Comparison of ENCODE assay signal across 35 cellular contexts in genomic region chr1:12038356-12039140, GRCh38. TPM values are rescaled to one million over a fixed set of nuclear protein-coding genes. Genes with fewer than 3 reads are reported as not detected.
DNase-seq lines count a peak whose midpoint lies in the region; ATAC-seq, FAIRE-seq and TF ChIP-seq lines count a peak whose summit lies in the region.
"Had no signal": no experiment of that assay in that cellular context is flagged by ENCODE, and none has a peak within 500 bp of the region (broad histone marks: within the 10 kb centered on the region; RNA-seq: fewer than 3 reads in every experiment).

No MANE protein-coding gene starts in this region.

- H3K23ac ChIP-seq in IMR-90 (ENCODE audit: low read depth, low read length), result no peak overlapping the region

- CTCF ChIA-PET in IMR-90 (lab: Yijun Ruan, JAX), result no interaction called here

- no peaks in the 10 kb centered on the region for H3F3A ChIP-seq in GM23338 (replicated peaks; ENCODE audit: low read depth)

- H3K36me3 ChIP-seq in IMR-90 (ENCODE audit: control insufficient read depth, insufficient read depth, low read length) (no peaks in the 10 kb centered on the region), small intestine (ENCODE audit: control insufficient read depth in 2 of 2, insufficient read depth in 2 of 2, low read length in 2 of 2) (no peaks in the 10 kb centered on the region), GM23338 (ENCODE audit: insufficient read depth) (no peaks in the 10 kb centered on the region)
- H3K36me3 ChIP-seq: colonic mucosa, HAP-1, right lobe of liver had no signal

- H3K27me3 ChIP-seq in IMR-90 (ENCODE audit: control insufficient read depth, insufficient read depth, low read length) (peaks cover 13% of the 10 kb centered on the region; the same call in 1 of the 2 replicates), small intestine (ENCODE audit: control insufficient read depth in 2 of 2, insufficient read depth in 2 of 2, low read length in 2 of 2) (peaks cover 0 to 2% of the 10 kb centered on the region in 2 donors), GM23338 (ENCODE audit: insufficient read depth) (no peaks in the 10 kb centered on the region)
- H3K27me3 ChIP-seq: colonic mucosa, right lobe of liver had no signal

- H3K27ac ChIP-seq in IMR-90 (ENCODE audit: insufficient read depth, low read length), result no peak overlapping the region
- no peak overlapping the region for H3K27ac ChIP-seq in caudate nucleus (ENCODE audit: low read depth, low read length)
- H3K27ac ChIP-seq in small intestine (ENCODE audit: low read depth in 1 of 2, low read length in 1 of 2), result no peak overlapping the region
- H3K27ac ChIP-seq in GM23338 (ENCODE audit: low read depth), result no peak overlapping the region
- H3K27ac ChIP-seq: 22Rv1, colonic mucosa, epithelial cell of prostate, right lobe of liver, SK-N-MC had no signal

- H3K9ac ChIP-seq in IMR-90 (ENCODE audit: low read depth, low read length), result no peak overlapping the region

- intact Hi-C loops in IMR-90 (cut with micrococcal nuclease), result no loop called here

- no peaks in the 10 kb centered on the region for H3K9me2 ChIP-seq in GM23338 (ENCODE audit: insufficient read depth)

- no peak overlapping the region for H3K4me2 ChIP-seq in IMR-90 (ENCODE audit: low read depth, low read length)
- H3K4me2 ChIP-seq in GM23338, result no peak overlapping the region

- dilution Hi-C loops in IMR-90 (cut with HindIII; ENCODE audit: low sequenced_read_pairs, unreplicated experiment), result no loop called here

- no peak overlapping the region for H3K14ac ChIP-seq in IMR-90 (replicated peaks; ENCODE audit: low read depth, low read length)

- WGBS in IMR-90 (ENCODE audit: extremely low coverage in 2 of 2, insufficient read length in 1 of 2), 2 experiments, result 62% methylated on average over 7 of the region's 17 CpGs; no CpG with 5 or more reads in 1 of the 2 experiments
- 70 to 72% (median 71%) methylated on average over 17 of the region's 17 CpGs for WGBS in small intestine, 3 donors

- no peak overlapping the region for H2BK120ac ChIP-seq in IMR-90 (ENCODE audit: low read depth, low read length)

- no peak overlapping the region for H3K4ac ChIP-seq in IMR-90 (ENCODE audit: low read depth, low read length)

- TF ChIP-seq RAD21 in IMR-90 (IDR thresholded peaks at IDR 0.05; ENCODE audit: low read length), result no peak

- H4K91ac ChIP-seq in IMR-90 (ENCODE audit: insufficient read depth, low read depth, low read length), result no peak overlapping the region

- H2BK5ac ChIP-seq in IMR-90 (ENCODE audit: low read depth, low read length, poor library complexity, severe bottlenecking), result no peak overlapping the region

- H3K9me1 ChIP-seq in IMR-90 (ENCODE audit: insufficient read depth, low read length), result no peaks in the 10 kb centered on the region

- ATAC-seq in IMR-90 (ENCODE audit: low read depth) (no peak), GM23338 (no peak)
- ATAC-seq: mucosa of descending colon, T-helper 17 cell had no signal

- H4K5ac ChIP-seq in IMR-90 (ENCODE audit: low read depth, low read length), result no peak overlapping the region

- no peak overlapping the region for H2BK15ac ChIP-seq in IMR-90 (ENCODE audit: low read depth, low read length)

- no peak overlapping the region for H2AK9ac ChIP-seq in IMR-90 (replicated peaks; ENCODE audit: low read depth, low read length, poor library complexity)

- H3K36me3 Mint-ChIP-seq in GM23338 (ENCODE audit: low read depth), result no peaks in the 10 kb centered on the region

- DNase-seq in DMS 273 (lab: John Stamatoyannopoulos, UW; ENCODE audit: unreplicated experiment), result peak; percentile 27
- no peak for DNase-seq in DMS 273 treated with DMSO at 0.1 percent for 48 hours (lab: John Stamatoyannopoulos, UW)
- DNase-seq in IMR-90, result no peak
- DNase-seq in caudate nucleus (lab: John Stamatoyannopoulos, UW), result peak in 36 of 61 donors; percentile 10 to 85 (median 40)
- DNase-seq in putamen (ENCODE audit: low spot score), result peak; percentile 56
- no peak for DNase-seq in DMS114 treated with DMSO at 0.1 percent for 48 hours (lab: John Stamatoyannopoulos, UW; ENCODE audit: unreplicated experiment)
- DNase-seq in small intestine, result no peak
- DNase-seq in GM23338 (ENCODE audit: low spot score), result no peak
- DNase-seq: activated CD4-positive, alpha-beta T cell treated with anti-CD3 and anti-CD28 coated beads for 4 hours; activated naive CD4-positive, alpha-beta T cell treated with anti-CD3 and anti-CD28 coated beads for 36 hours; activated T-cell treated with anti-CD3 and anti-CD28 coated beads, Interleukin-2, amount 50 U/mL, for 1 hour; amygdala; CD4-positive, alpha-beta T cell; colonic mucosa; effector CD8-positive, alpha-beta T cell; MM.1S; NCI-H1417 treated with DMSO at 0.1 percent for 48 hours; NCI-H2081; NCI-H2227 treated with DMSO at 0.1 percent for 48 hours; right lobe of liver; RPMI8226; stimulated activated CD4-positive, alpha-beta T cell treated with anti-CD3 and anti-CD28 coated beads, Interleukin-12 subunit alpha, Interleukin-12 subunit beta, amount 100 ng/mL, for 4 hours; stimulated activated CD4-positive, alpha-beta T cell treated with anti-CD3 and anti-CD28 coated beads, Interleukin-4, amount 100 ng/mL, for 24 hours; stimulated activated naive CD4-positive, alpha-beta T cell treated with Interleukin-2 at 50 U/mL for 16 hours; T-helper 17 cell had no signal

- H3K4me1 ChIP-seq in IMR-90 (ENCODE audit: control insufficient read depth, insufficient read depth, low read length) (peaks cover 4% of the 10 kb centered on the region), small intestine (ENCODE audit: control insufficient read depth in 2 of 2, insufficient read depth in 1 of 2, low read depth in 1 of 2, low read length in 1 of 2) (no peaks in the 10 kb centered on the region), GM23338 (ENCODE audit: insufficient read depth) (no peaks in the 10 kb centered on the region)
- H3K4me1 ChIP-seq: colonic mucosa, HAP-1, right lobe of liver had no signal

- no peak overlapping the region for H2AK5ac ChIP-seq in IMR-90 (ENCODE audit: low read depth, low read length)

- no peak overlapping the region for H3K56ac ChIP-seq in IMR-90 (ENCODE audit: extremely low read depth, insufficient read depth, low read length)

- peak overlapping the region; percentile 23 for H2AFZ ChIP-seq in IMR-90 (replicated peaks; ENCODE audit: low read length, poor library complexity)
- no peak overlapping the region for H2AFZ ChIP-seq in GM23338

- H3K18ac ChIP-seq in IMR-90 (ENCODE audit: low read depth, low read length), result no peak overlapping the region

- H3K27ac Mint-ChIP-seq in GM23338, result no peak overlapping the region
- H3K27ac Mint-ChIP-seq: activated naive CD4-positive, alpha-beta T cell treated with anti-CD3 and anti-CD28 coated beads for 36 hours; CD4-positive, alpha-beta T cell; T-helper 17 cell had no signal

- H3K9me3 ChIP-seq in IMR-90 (ENCODE audit: control insufficient read depth, insufficient read depth, low read length) (no peaks in the 10 kb centered on the region), small intestine (ENCODE audit: control insufficient read depth, low read depth) (no peaks in the 10 kb centered on the region)
- H3K9me3 ChIP-seq: colonic mucosa, HAP-1, mucosa of descending colon, right lobe of liver had no signal

- POLR2A ChIA-PET in IMR-90 (lab: Charles Lee; ENCODE audit: unreplicated experiment), result no interaction called here

- 0 out of 2 replicates have a peak, but pooled peaks cover 3% of the 10 kb centered on the region for H4K20me1 ChIP-seq in IMR-90 (ENCODE audit: insufficient read depth, low read length)
- H4K20me1 ChIP-seq in GM23338 (replicated peaks; ENCODE audit: insufficient read depth), result no peaks in the 10 kb centered on the region; the same call in 1 of the 2 replicates

- H4K8ac ChIP-seq in IMR-90 (ENCODE audit: low read depth in 2 of 2, low read length in 2 of 2), result no peak overlapping the region

- H3K4me3 ChIP-seq in IMR-90 (ENCODE audit: insufficient read depth, low read depth, low read length) (no peak overlapping the region), small intestine (ENCODE audit: low read depth in 1 of 2, low read length in 2 of 2) (no peak overlapping the region), GM23338 (no peak overlapping the region)
- H3K4me3 ChIP-seq: colonic mucosa, HAP-1, mucosa of descending colon, right lobe of liver, SK-N-MC had no signal

- in situ Hi-C loops in IMR-90 (cut with MboI; ENCODE audit: low sequenced_read_pairs), result no loop called here

- peaks cover 4% of the 10 kb centered on the region; the same call in 1 of the 3 replicates for H3K9me3 Mint-ChIP-seq in GM23338
- H3K9me3 Mint-ChIP-seq: activated naive CD4-positive, alpha-beta T cell treated with anti-CD3 and anti-CD28 coated beads for 36 hours; CD4-positive, alpha-beta T cell had no signal

- no peak overlapping the region for H2BK20ac ChIP-seq in IMR-90 (ENCODE audit: low read depth, low read length)

- BruUV-seq in IMR-90 (replicated peaks; lab: Mats Ljungman, UMichigan), result no TSS peak

- no peak for FAIRE-seq in small intestine (lab: Jason Lieb, UNC)
- FAIRE-seq: D721Med, keratinocyte, urothelium cell line had no signal

- H3K79me1 ChIP-seq in IMR-90 (ENCODE audit: low read depth in 1 of 2, low read length in 2 of 2), result no peaks in the 10 kb centered on the region

- TF ChIP-seq CTCF in IMR-90 (conservative IDR thresholded peaks at IDR 0.05; ENCODE audit: low read depth, low read length) (no peak), GM23338 (conservative IDR thresholded peaks at IDR 0.05; ENCODE audit: low read depth in 2 of 2) (no peak)

- no peak overlapping the region for H3K4me3 Mint-ChIP-seq in GM23338
- H3K4me3 Mint-ChIP-seq: activated naive CD4-positive, alpha-beta T cell treated with anti-CD3 and anti-CD28 coated beads for 36 hours; CD4-positive, alpha-beta T cell; T-helper 17 cell had no signal

- peaks cover 11% of the 10 kb centered on the region for H3K27me3 Mint-ChIP-seq in GM23338 (ENCODE audit: insufficient read depth, low read depth, poor library complexity)
- H3K27me3 Mint-ChIP-seq: CD4-positive, alpha-beta T cell; T-helper 17 cell had no signal

- H3K79me2 ChIP-seq in GM23338 (replicated peaks; ENCODE audit: insufficient read depth), result no peaks in the 10 kb centered on the region

- H3K4me1 Mint-ChIP-seq in GM23338, result no peaks in the 10 kb centered on the region
- H3K4me1 Mint-ChIP-seq: T-helper 17 cell had no signal

- no peak for TF ChIP-seq POLR2A in IMR-90 (IDR thresholded peaks at IDR 0.05; ENCODE audit: low read depth, low read length)

RNA-seq across cellular contexts. Expression of gene MIIP, which starts 19.2 kb away (rescaled TPM):
- 12.2 and 14.2 TPM in 2 replicates for total RNA-seq in IMR-90 (2012; rRNA removed)
- 23.7 and 28.7 TPM in 2 replicates for polyA plus RNA-seq in IMR-90 (2012; rRNA removed)
- polyA plus RNA-seq in IMR-90 (2012; cell fraction: cytosol; rRNA removed), result 12.9 and 18.5 TPM in 2 replicates
- polyA plus RNA-seq in IMR-90 (2012; cell fraction: nucleus; rRNA removed; ENCODE audit: low replicate concordance), result 74.8 and 224 TPM in 2 replicates
- polyA plus RNA-seq in small intestine, result 10 to 100 TPM; 25.4 to 65.7 (median 52.8) TPM
- total RNA-seq in GM23338 (2014; rRNA removed; shearing (Covaris generic)), result 99.7 and 117 TPM in 2 replicates
- polyA plus RNA-seq in GM23338 (2016; fragmentation: Nextera tagmentation; extraction: Ambion mirVana), result 81.5 and 86.5 TPM in 2 replicates

RNA-seq across cellular contexts. Expression of gene TNFRSF8, which starts 24.6 kb away (rescaled TPM):
- under 0.01 TPM in 2 replicates for total RNA-seq in IMR-90 (2012; rRNA removed)
- polyA plus RNA-seq in IMR-90 (2012; rRNA removed) (0.31 and 0.37 TPM in 2 replicates), small intestine (1 to 10 TPM in 1 of 3 donors, under 1 TPM in 1, not detected in 1; 0.54 to 2.1 TPM), GM23338 (2016; fragmentation: Nextera tagmentation; extraction: Ambion mirVana) (11.7 and 11.8 TPM in 2 replicates)
- polyA plus RNA-seq in IMR-90 (2012; cell fraction: cytosol; rRNA removed), result 0.35 and 0.56 TPM in 2 replicates
- polyA plus RNA-seq in IMR-90 (2012; cell fraction: nucleus; rRNA removed; ENCODE audit: low replicate concordance), result 0.54 and 0.72 TPM in 2 replicates
- total RNA-seq in GM23338 (2014; rRNA removed; shearing (Covaris generic)), result 26.1 and 28.2 TPM in 2 replicates
- total RNA-seq: temporal lobe had no signal
- polyA plus RNA-seq: neural cell had no signal

RNA-seq across cellular contexts. Expression of gene MFN2, which starts 58.3 kb away (rescaled TPM):
- total RNA-seq in IMR-90 (2012; rRNA removed), result 76.4 and 84.2 TPM in 2 replicates
- 51.6 and 52.8 TPM in 2 replicates for polyA plus RNA-seq in IMR-90 (2012; rRNA removed)
- 33.4 and 38.2 TPM in 2 replicates for polyA plus RNA-seq in IMR-90 (2012; cell fraction: cytosol; rRNA removed)
- 60.3 and 63.8 TPM in 2 replicates for polyA plus RNA-seq in IMR-90 (2012; cell fraction: nucleus; rRNA removed; ENCODE audit: low replicate concordance)
- 10 to 100 TPM; 60.3 to 87.0 (median 85.9) TPM for polyA plus RNA-seq in small intestine
- 36.0 and 40.4 TPM in 2 replicates for total RNA-seq in GM23338 (2014; rRNA removed; shearing (Covaris generic))
- 15.1 and 15.4 TPM in 2 replicates for polyA plus RNA-seq in GM23338 (2016; fragmentation: Nextera tagmentation; extraction: Ambion mirVana)

Comparison
In these comparisons a context has a peak if more than half of its experiments do, and no peak if none do; other contexts are left out.
1. DNase-seq: peak in DMS 273 (single experiment), caudate nucleus (36 of 61) and putamen (single experiment); none in DMS 273 treated with DMSO at 0.1 percent for 48 hours (single experiment), IMR-90 (single experiment), DMS114 treated with DMSO at 0.1 percent for 48 hours (single experiment), small intestine (single experiment) and GM23338 (single experiment).